In the genomic region with DNA sequence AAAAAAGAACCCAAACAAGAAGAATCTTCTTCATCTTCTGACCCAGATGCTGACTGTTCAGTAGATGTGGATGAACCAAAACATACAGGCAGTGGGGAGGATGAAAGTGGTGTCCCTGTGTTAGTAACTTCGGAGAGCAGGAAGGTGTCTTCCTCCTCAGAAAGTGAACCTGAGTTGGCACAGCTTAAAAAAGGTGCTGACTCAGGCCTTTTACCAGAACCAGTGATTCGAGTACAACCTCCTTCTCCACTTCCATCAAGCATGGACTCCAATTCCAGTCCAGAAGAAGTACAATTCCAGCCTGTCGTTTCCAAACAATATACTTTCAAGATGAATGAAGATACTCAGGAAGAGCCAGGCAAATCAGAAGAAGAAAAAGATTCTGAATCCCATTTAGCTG, we compare ENCODE assay signal across 13 cellular contexts.
DNase-seq lines count a peak whose midpoint lies in the region; ATAC-seq and TF ChIP-seq lines count a peak whose summit lies in the region.
"Had no signal": no experiment of that assay in that cellular context is flagged by ENCODE, and none has a peak within 500 bp of the region (broad histone marks: within the 10 kb centered on the region; RNA-seq: fewer than 3 reads in every experiment).

No MANE protein-coding gene starts in this region.

- peaks cover 24% of the 10 kb centered on the region for H3K9me3 ChIP-seq in KOPT-K1 (ENCODE audit: insufficient read depth, low read length, poor library complexity, severe bottlenecking)
- no peaks in the 10 kb centered on the region for H3K9me3 ChIP-seq in smooth muscle cell (replicated peaks; ENCODE audit: low read depth)
- no peaks in the 10 kb centered on the region for H3K9me3 ChIP-seq in MM.1S (replicated peaks; ENCODE audit: insufficient read depth, low read length)
- H3K9me3 ChIP-seq: HAP-1 had no signal

- H3K9ac ChIP-seq in smooth muscle cell (ENCODE audit: low read depth) = no peak overlapping the region
- no peak overlapping the region for H3K9ac ChIP-seq in MM.1S (ENCODE audit: low read length)

- no peaks in the 10 kb centered on the region for H3K36me3 ChIP-seq in KOPT-K1 (ENCODE audit: insufficient read depth, low read length)
- H3K36me3 ChIP-seq in smooth muscle cell (ENCODE audit: low read depth) = no peaks in the 10 kb centered on the region
- H3K36me3 ChIP-seq in MM.1S (replicated peaks; ENCODE audit: insufficient read depth, low read length) = no peaks in the 10 kb centered on the region
- H3K36me3 ChIP-seq: HAP-1 had no signal

- peaks cover 54% of the 10 kb centered on the region for H3K27me3 Mint-ChIP-seq in activated naive CD4-positive, alpha-beta T cell treated with anti-CD3 and anti-CD28 coated beads, Interleukin-2, amount 10 ng/mL, durations not matched to agents 7 days and 5 days
- H3K27me3 Mint-ChIP-seq in activated naive CD8-positive, alpha-beta T cell treated with anti-CD3 and anti-CD28 coated beads, Interleukin-2, amount 50 U/mL, for 24 hours = peaks cover 67% of the 10 kb centered on the region
- H3K27me3 Mint-ChIP-seq in CD14-positive monocyte (ENCODE audit: low read depth in 3 of 3) = peaks cover 2 to 15% (median 12%) of the 10 kb centered on the region in 3 donors
- H3K27me3 Mint-ChIP-seq: type B pancreatic cell had no signal

- no peak for ATAC-seq in activated naive CD8-positive, alpha-beta T cell treated with anti-CD3 and anti-CD28 coated beads, Interleukin-2, amount 50 U/mL, for 24 hours
- ATAC-seq in foreskin keratinocyte = no peak

- peak overlapping the region; percentile 80 for H3K27ac Mint-ChIP-seq in activated naive CD4-positive, alpha-beta T cell treated with anti-CD3 and anti-CD28 coated beads, Interleukin-2, amount 10 ng/mL, durations not matched to agents 7 days and 5 days
- H3K27ac Mint-ChIP-seq in activated naive CD8-positive, alpha-beta T cell treated with anti-CD3 and anti-CD28 coated beads, Interleukin-2, amount 50 U/mL, for 24 hours = peak overlapping the region; percentile 94
- no peak overlapping the region for H3K27ac Mint-ChIP-seq in CD14-positive monocyte
- H3K27ac Mint-ChIP-seq: dendritic cell treated with granulocyte-macrophage colony-stimulating factor and Interleukin-4, amounts not matched to agents 40 ng/mL and 50 ng/mL, for 4 days; type B pancreatic cell had no signal

- H3K27ac ChIP-seq in KOPT-K1 (ENCODE audit: low read depth, low read length, poor library complexity, severe bottlenecking) (peak overlapping the region; percentile 75), smooth muscle cell (ENCODE audit: low read depth) (peak overlapping the region; percentile 76), foreskin keratinocyte (no peak overlapping the region), MM.1S (ENCODE audit: low read length) (no peak overlapping the region)
- H3K27ac ChIP-seq: VCaP had no signal

- whole genome bisulfite sequencing in smooth muscle cell (ENCODE audit: low lambda C conversion rate) = 95% methylated on average over 3 of the region's 3 CpGs

- intact Hi-C loops in CD14-positive monocyte (cut with micrococcal nuclease) = no loop called here

- no peak for DNase-seq in activated naive CD4-positive, alpha-beta T cell treated with anti-CD3 and anti-CD28 coated beads, Interleukin-2, amount 10 ng/mL, durations not matched to agents 7 days and 5 days
- DNase-seq in activated naive CD4-positive, alpha-beta T cell treated with anti-CD3 and anti-CD28 coated beads, Interleukin-2, amount 50 U/mL, for 16 hours = no peak
- no peak for DNase-seq in activated naive CD8-positive, alpha-beta T cell treated with anti-CD3 and anti-CD28 coated beads, Interleukin-2, amount 50 U/mL, for 24 hours
- no peak for DNase-seq in smooth muscle cell (lab: John Stamatoyannopoulos, UW; ENCODE audit: unreplicated experiment)
- no peak for DNase-seq in CD14-positive monocyte (ENCODE audit: low spot score)
- DNase-seq in foreskin keratinocyte = no peak
- no peak for DNase-seq in MM.1S
- DNase-seq: NCI-H1930 had no signal

- H2AFZ ChIP-seq in smooth muscle cell (ENCODE audit: low read depth) = no peak overlapping the region
- no peak overlapping the region for H2AFZ ChIP-seq in MM.1S (ENCODE audit: low read length)

- H3K4me2 ChIP-seq in smooth muscle cell = no peak overlapping the region
- H3K4me2 ChIP-seq in MM.1S (ENCODE audit: low read depth, low read length) = no peak overlapping the region

- H3K79me2 ChIP-seq in smooth muscle cell (ENCODE audit: low read depth) (no peaks in the 10 kb centered on the region), MM.1S (ENCODE audit: low read length) (no peaks in the 10 kb centered on the region)

- peaks cover 23% of the 10 kb centered on the region for H3K4me1 Mint-ChIP-seq in activated naive CD4-positive, alpha-beta T cell treated with anti-CD3 and anti-CD28 coated beads, Interleukin-2, amount 10 ng/mL, durations not matched to agents 7 days and 5 days
- H3K4me1 Mint-ChIP-seq in activated naive CD8-positive, alpha-beta T cell treated with anti-CD3 and anti-CD28 coated beads, Interleukin-2, amount 50 U/mL, for 24 hours = peaks cover 37% of the 10 kb centered on the region
- H3K4me1 Mint-ChIP-seq in CD14-positive monocyte = peaks cover 11% of the 10 kb centered on the region

- CTCF ChIA-PET in activated naive CD4-positive, alpha-beta T cell treated with anti-CD3 and anti-CD28 coated beads, Interleukin-2, amount 10 ng/mL, durations not matched to agents 7 days and 5 days (lab: Charles Lee) = interaction anchor here (0.6 kb wide), 1 partner anchor 32 kb away, joined by 3 read pairs; no protein-coding TSS in a partner anchor

- H3K4me1 ChIP-seq in smooth muscle cell (ENCODE audit: low read depth) = no peaks in the 10 kb centered on the region
- H3K4me1 ChIP-seq in foreskin keratinocyte = peaks cover 3% of the 10 kb centered on the region
- peaks cover 5% of the 10 kb centered on the region; the same call in 1 of the 2 replicates for H3K4me1 ChIP-seq in MM.1S (ENCODE audit: low read length)
- H3K4me1 ChIP-seq: HAP-1 had no signal

- peaks cover 14% of the 10 kb centered on the region for H3K9me3 Mint-ChIP-seq in activated naive CD4-positive, alpha-beta T cell treated with anti-CD3 and anti-CD28 coated beads, Interleukin-2, amount 10 ng/mL, durations not matched to agents 7 days and 5 days
- peaks cover 40% of the 10 kb centered on the region for H3K9me3 Mint-ChIP-seq in activated naive CD8-positive, alpha-beta T cell treated with anti-CD3 and anti-CD28 coated beads, Interleukin-2, amount 50 U/mL, for 24 hours
- H3K9me3 Mint-ChIP-seq in CD14-positive monocyte = no peaks in the 10 kb centered on the region
- H3K9me3 Mint-ChIP-seq: dendritic cell treated with granulocyte-macrophage colony-stimulating factor and Interleukin-4, amounts not matched to agents 40 ng/mL and 50 ng/mL, for 4 days had no signal

- H3K9me2 ChIP-seq in MM.1S (replicated peaks; ENCODE audit: insufficient read depth, low read length) = no peaks in the 10 kb centered on the region

- no peaks in the 10 kb centered on the region for H4K20me1 ChIP-seq in smooth muscle cell (ENCODE audit: low read depth)
- no peaks in the 10 kb centered on the region for H4K20me1 ChIP-seq in MM.1S (ENCODE audit: insufficient read depth, low read length)

- no peak overlapping the region for H3K4me3 Mint-ChIP-seq in activated naive CD4-positive, alpha-beta T cell treated with anti-CD3 and anti-CD28 coated beads, Interleukin-2, amount 10 ng/mL, durations not matched to agents 7 days and 5 days
- H3K4me3 Mint-ChIP-seq in activated naive CD8-positive, alpha-beta T cell treated with anti-CD3 and anti-CD28 coated beads, Interleukin-2, amount 50 U/mL, for 24 hours = peak overlapping the region; percentile 48
- peak overlapping the region in 1 of 2 donors; percentile 23 for H3K4me3 Mint-ChIP-seq in CD14-positive monocyte
- H3K4me3 Mint-ChIP-seq: dendritic cell treated with granulocyte-macrophage colony-stimulating factor and Interleukin-4, amounts not matched to agents 40 ng/mL and 50 ng/mL, for 4 days; type B pancreatic cell had no signal

- H3K27me3 ChIP-seq in smooth muscle cell (ENCODE audit: low read depth) = no peaks in the 10 kb centered on the region
- peaks cover 35% of the 10 kb centered on the region for H3K27me3 ChIP-seq in foreskin keratinocyte
- no peaks in the 10 kb centered on the region for H3K27me3 ChIP-seq in MM.1S (replicated peaks; ENCODE audit: insufficient read depth, low read length)

- no peaks in the 10 kb centered on the region for H3K36me3 Mint-ChIP-seq in activated naive CD4-positive, alpha-beta T cell treated with anti-CD3 and anti-CD28 coated beads, Interleukin-2, amount 10 ng/mL, durations not matched to agents 7 days and 5 days
- H3K36me3 Mint-ChIP-seq in activated naive CD8-positive, alpha-beta T cell treated with anti-CD3 and anti-CD28 coated beads, Interleukin-2, amount 50 U/mL, for 24 hours (ENCODE audit: low read depth) = peaks cover 27% of the 10 kb centered on the region
- no peaks in the 10 kb centered on the region for H3K36me3 Mint-ChIP-seq in CD14-positive monocyte

- no peaks in the 10 kb centered on the region for H3F3A ChIP-seq in smooth muscle cell (ENCODE audit: low read depth)
- peaks cover 8% of the 10 kb centered on the region; the same call in 1 of the 2 replicates for H3F3A ChIP-seq in MM.1S (ENCODE audit: insufficient read depth, low read length)

- TF ChIP-seq CTCF in smooth muscle cell (IDR thresholded peaks at IDR 0.05; ENCODE audit: borderline replicate concordance, insufficient read depth, poor library complexity, severe bottlenecking) = no peak
- no peak for TF ChIP-seq CTCF in CD14-positive monocyte (IDR thresholded peaks at IDR 0.05)
- TF ChIP-seq CTCF in foreskin keratinocyte (conservative IDR thresholded peaks at IDR 0.05) = no peak
- no peak for TF ChIP-seq CTCF in MM.1S (IDR thresholded peaks at IDR 0.05; ENCODE audit: low read length)

- H3K4me3 ChIP-seq in smooth muscle cell (no peak overlapping the region), MM.1S (ENCODE audit: low read length) (no peak overlapping the region)
- H3K4me3 ChIP-seq: HAP-1 had no signal

Comparison
In these comparisons a context has a peak if more than half of its experiments do, and no peak if none do; other contexts are left out.
1. H3K27ac Mint-ChIP-seq: peak in activated naive CD4-positive, alpha-beta T cell treated with anti-CD3 and anti-CD28 coated beads, Interleukin-2, amount 10 ng/mL, durations not matched to agents 7 days and 5 days (single experiment) and activated naive CD8-positive, alpha-beta T cell treated with anti-CD3 and anti-CD28 coated beads, Interleukin-2, amount 50 U/mL, for 24 hours (single experiment); none in CD14-positive monocyte (0 of 7).
2. H3K27ac ChIP-seq: peak in KOPT-K1 (single experiment) and smooth muscle cell (single experiment); none in foreskin keratinocyte (single experiment) and MM.1S (single experiment).